In genomic region chr19:40119380-40119779, GRCh38 we compare ENCODE assay signal across 33 cellular contexts.
"Had no signal": no experiment of that assay in that cellular context is flagged by ENCODE, and none has a peak within 500 bp of the region (broad histone marks: within the 10 kb centered on the region; RNA-seq: fewer than 3 reads in every experiment).

No MANE protein-coding gene starts in this region.

- ATAC-seq: activated naive CD4-positive, alpha-beta T cell treated with anti-CD3 and anti-CD28 coated beads, Interleukin-2, amount 50 U/mL, for 72 hours; activated naive CD8-positive, alpha-beta T cell treated with anti-CD3 and anti-CD28 coated beads, Interleukin-2, amount 50 U/mL, for 24 hours; activated T-cell treated with anti-CD3 and anti-CD28 coated beads, Interleukin-2, amount 50 U/mL, for 4 hours; activated T-cell treated with anti-CD3 and anti-CD28 coated beads, Interleukin-2, amount 50 U/mL, for 72 hours; activated T-helper 17 cell treated with anti-CD3 and anti-CD28 coated beads, Interleukin-2, amount 50 U/mL, for 72 hours; body of pancreas had no signal

- H3K36me3 ChIP-seq: adrenal gland, ascending aorta, brain microvascular endothelial cell, breast epithelium, cardiac muscle cell had no signal

- H3K27ac ChIP-seq: adrenal gland, ascending aorta, body of pancreas, brain microvascular endothelial cell, breast epithelium, cardiac muscle cell had no signal

- FAIRE-seq: astrocyte, bronchial epithelial cell had no signal

- H3K27me3 ChIP-seq: adrenal gland, ascending aorta, body of pancreas, brain microvascular endothelial cell, cardiac muscle cell had no signal

- DNase-seq: activated effector memory CD4-positive, alpha-beta T cell treated with anti-CD3 and anti-CD28 coated beads, Interleukin-2, amount 50 U/mL, for 16 hours; activated effector memory CD4-positive, alpha-beta T cell treated with Interleukin-2 at 50 U/mL for 16 hours; activated gamma-delta T cell; activated gamma-delta T cell treated with Interleukin-2 at 50 U/mL for 16 hours; activated naive CD4-positive, alpha-beta T cell; activated naive CD4-positive, alpha-beta T cell treated with anti-CD3 and anti-CD28 coated beads for 36 hours; activated naive CD4-positive, alpha-beta T cell treated with anti-CD3 and anti-CD28 coated beads, Interleukin-2, amount 10 ng/mL, durations not matched to agents 7 days and 5 days; activated naive CD4-positive, alpha-beta T cell treated with anti-CD3 and anti-CD28 coated beads, Interleukin-2, amount 50 U/mL, for 16 hours; activated naive CD4-positive, alpha-beta T cell treated with Interleukin-2 at 50 U/mL for 16 hours; activated naive CD8-positive, alpha-beta T cell treated with anti-CD3 and anti-CD28 coated beads for 36 hours; activated naive CD8-positive, alpha-beta T cell treated with anti-CD3 and anti-CD28 coated beads, Interleukin-2, amount 10 ng/mL, durations not matched to agents 7 days and 5 days; activated naive CD8-positive, alpha-beta T cell treated with anti-CD3 and anti-CD28 coated beads, Interleukin-2, amount 50 U/mL, for 24 hours; activated T-cell treated with anti-CD3 and anti-CD28 coated beads, Interleukin-2, amount 50 U/mL, for 24 hours; activated T-cell treated with anti-CD3 and anti-CD28 coated beads, Interleukin-2, amount 50 U/mL, for 4 hours; activated T-cell treated with anti-CD3 and anti-CD28 coated beads, Interleukin-2, amount 50 U/mL, for 48 hours; activated T-cell treated with anti-CD3 and anti-CD28 coated beads, Interleukin-2, amount 50 U/mL, for 72 hours; adrenal gland; amniotic stem cell; amygdala; anterior cingulate cortex; aorta; body of pancreas; brain microvascular endothelial cell; caudate nucleus; central memory CD4-positive, alpha-beta T cell; cerebellar nuclear complex had no signal

- H3K4me3 ChIP-seq: adrenal gland, ascending aorta, body of pancreas, breast epithelium, cardiac muscle cell had no signal

- H3K4me1 ChIP-seq: adrenal gland, ascending aorta, body of pancreas, breast epithelium had no signal

- H3K9me3 ChIP-seq: adrenal gland, ascending aorta, body of pancreas, breast epithelium had no signal
